10 cellular contexts compared by ENCODE assay signal in genomic region chr14:68935761-68936209, GRCh38. TPM values are rescaled to one million over a fixed set of nuclear protein-coding genes. Genes with fewer than 3 reads are reported as not detected.
DNase-seq lines count a peak whose midpoint lies in the region; ATAC-seq and TF ChIP-seq lines count a peak whose summit lies in the region.
"Had no signal": no experiment of that assay in that cellular context is flagged by ENCODE, and none has a peak within 500 bp of the region (broad histone marks: within the 10 kb centered on the region; RNA-seq: fewer than 3 reads in every experiment).

No MANE protein-coding gene starts in this region.

- peaks cover 19% of the 10 kb centered on the region for H3K4me1 Mint-ChIP-seq in T-helper 17 cell

- H3K27ac Mint-ChIP-seq in T-helper 17 cell, result peak overlapping the region; percentile 63
- H3K27ac Mint-ChIP-seq: T-helper 1 cell treated with Interleukin-12 subunit alpha and Interleukin-12 subunit beta and Interleukin-4 antibody, amounts not matched to agents 30 μg/mL and 1 μg/mL, for 36 hours had no signal

- H3K4me3 ChIP-seq in mesodermal cell (ENCODE audit: extremely low read depth, insufficient read depth, low read length, poor library complexity, severe bottlenecking) (no peak overlapping the region), testis (no peak overlapping the region)

- H3K4me1 ChIP-seq in mesodermal cell (ENCODE audit: control insufficient read depth, insufficient read depth, low read length, poor library complexity, severe bottlenecking) (peaks cover 57% of the 10 kb centered on the region), testis (peaks cover 34% of the 10 kb centered on the region)

- no peaks in the 10 kb centered on the region for H3K27me3 Mint-ChIP-seq in T-helper 17 cell

- no peak for TF ChIP-seq POLR2A in testis (IDR thresholded peaks at IDR 0.05)

- H3K36me3 ChIP-seq in mesodermal cell (ENCODE audit: control insufficient read depth, insufficient read depth, low read length), result peaks cover 70% of the 10 kb centered on the region
- no peaks in the 10 kb centered on the region for H3K36me3 ChIP-seq in testis (ENCODE audit: low read depth, missing control alignments)

- H3K4me3 Mint-ChIP-seq in T-helper 17 cell, result no peak overlapping the region
- H3K4me3 Mint-ChIP-seq: T-helper 1 cell treated with Interleukin-12 subunit alpha and Interleukin-12 subunit beta and Interleukin-4 antibody, amounts not matched to agents 30 μg/mL and 1 μg/mL, for 36 hours had no signal

- no peaks in the 10 kb centered on the region for H3K36me3 Mint-ChIP-seq in T-helper 17 cell (ENCODE audit: low read depth)

- 90% methylated on average over 4 of the region's 6 CpGs; no CpG with 5 or more reads in 1 of the 2 experiments for WGBS in mesodermal cell (ENCODE audit: insufficient coverage in 2 of 2), 2 experiments
- WGBS in testis, 2 donors, result 43 to 66% methylated on average over 6 of the region's 6 CpGs

- no peak for DNase-seq in T-helper 17 cell
- DNase-seq in epithelial cell of prostate (ENCODE audit: low read depth, low spot score), result no peak
- peak; percentile 34 for DNase-seq in testis
- no peak for DNase-seq in NCI-H1048 (lab: John Stamatoyannopoulos, UW)
- DNase-seq in HPDE6-E6E7 (ENCODE audit: extremely low spot score), result no peak
- DNase-seq in activated CD4-positive, CD25-positive, alpha-beta regulatory T cell (lab: John Stamatoyannopoulos, UW), result no peak
- DNase-seq: NCI-H2171; stimulated activated CD4-positive, alpha-beta T cell treated with anti-CD3 and anti-CD28 coated beads, Interleukin-1b, Interleukin-23, amount 100 ng/mL, for 48 hours had no signal

- no peak for ATAC-seq in T-helper 17 cell

- no peaks in the 10 kb centered on the region for H3K9me3 ChIP-seq in T-helper 17 cell (ENCODE audit: control insufficient read depth, low read length, poor library complexity, severe bottlenecking)
- no peaks in the 10 kb centered on the region for H3K9me3 ChIP-seq in mesodermal cell (ENCODE audit: control insufficient read depth, low read length)
- H3K9me3 ChIP-seq in testis, result no peaks in the 10 kb centered on the region

- intact Hi-C loops in testis (cut with DNase I; ENCODE audit: low total_unique reads), result no loop called here

- no peaks in the 10 kb centered on the region for H3K27me3 ChIP-seq in testis

- H3K27ac ChIP-seq in epithelial cell of prostate, result peak overlapping the region; percentile 99
- peak overlapping the region; percentile 3 for H3K27ac ChIP-seq in mesodermal cell (ENCODE audit: low read depth, low read length, severe bottlenecking)
- peak overlapping the region; percentile 27 to 77 for H3K27ac ChIP-seq in testis

- no peak for TF ChIP-seq CTCF in testis (IDR thresholded peaks at IDR 0.05)

RNA-seq across cellular contexts. Expression of gene ACTN1, which starts 43.3 kb away (rescaled TPM):
- total RNA-seq in T-helper 17 cell (10 to 100 TPM; 36.8 to 88.9 TPM), testis (10 to 100 TPM; 51.0 to 69.5 TPM)
- 357 TPM for polyA plus RNA-seq in mesodermal cell (2013, experiment 1 of 2)
- 310 TPM for polyA plus RNA-seq in mesodermal cell (2013, experiment 2 of 2)
- 82.3 TPM for polyA plus RNA-seq in testis (ENCODE audit: insufficient read depth, low read depth, low replicate concordance)

Comparison
In these comparisons a context has a peak if more than half of its experiments do, and no peak if none do; other contexts are left out.
1. H3K27ac ChIP-seq: peak in every context shown above with its lines; median percentile 99 in epithelial cell of prostate; 52 in testis; 3 in mesodermal cell.